16 cellular contexts compared by ENCODE assay signal in the genomic region with DNA sequence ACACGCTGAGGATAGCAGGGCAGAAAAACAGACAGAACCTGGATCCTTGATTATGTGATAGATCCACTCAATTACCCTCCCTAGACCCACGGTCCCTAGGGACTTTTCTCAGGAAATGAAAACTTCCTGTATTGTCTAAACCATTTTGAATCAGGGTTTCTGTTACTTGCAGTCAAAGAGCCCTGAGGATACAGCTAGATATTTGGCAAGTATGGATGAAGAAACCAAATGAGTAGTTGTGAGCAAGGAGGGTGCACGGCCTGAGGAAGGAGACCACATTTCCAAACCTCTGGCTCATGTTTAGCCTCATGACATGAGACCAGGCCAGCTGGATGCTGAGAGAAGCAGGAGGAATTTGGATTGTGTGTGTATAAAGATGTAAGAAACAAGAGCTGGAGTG.
DNase-seq lines count a peak whose midpoint lies in the region; ATAC-seq and TF ChIP-seq lines count a peak whose summit lies in the region.
"Had no signal": no experiment of that assay in that cellular context is flagged by ENCODE, and none has a peak within 500 bp of the region (broad histone marks: within the 10 kb centered on the region; RNA-seq: fewer than 3 reads in every experiment).

No MANE protein-coding gene starts in this region.

- H2BK5ac ChIP-seq in IMR-90 (ENCODE audit: low read depth, low read length, poor library complexity, severe bottlenecking) = peak overlapping the region; percentile 8
- no peak overlapping the region for H2BK5ac ChIP-seq in mesenchymal stem cell (ENCODE audit: low read depth, low read length, poor library complexity, severe bottlenecking)

- POLR2A ChIA-PET in IMR-90 (lab: Charles Lee; ENCODE audit: unreplicated experiment) = no interaction called here
- POLR2A ChIA-PET in MCF 10A (lab: Yijun Ruan, JAX) = interaction anchor here (0.9 to 2.0 kb wide), 7 partner anchors 8 to 63 kb away, joined by 3 to 7 read pairs (median 5); no protein-coding TSS in a partner anchor
- POLR2A ChIA-PET in activated CD4-positive, alpha-beta memory T cell treated with anti-CD3 and anti-CD28 coated beads for 36 hours (lab: Charles Lee) = no interaction called here

- BruUV-seq in IMR-90 (replicated peaks; lab: Mats Ljungman, UMichigan) (no TSS peak), MCF 10A (replicated peaks; lab: Mats Ljungman, UMichigan) (no TSS peak)

- H3K9me1 ChIP-seq in IMR-90 (ENCODE audit: insufficient read depth, low read length) = peaks cover 22% of the 10 kb centered on the region

- peak overlapping the region; percentile 81 for H2AK5ac ChIP-seq in IMR-90 (ENCODE audit: low read depth, low read length)
- H2AK5ac ChIP-seq in mesenchymal stem cell (ENCODE audit: low read length, severe bottlenecking) = no peak overlapping the region

- H4K91ac ChIP-seq in IMR-90 (ENCODE audit: insufficient read depth, low read depth, low read length) = peak overlapping the region; percentile 65; the same call in 1 of the 2 replicates
- H4K91ac ChIP-seq in mesenchymal stem cell (ENCODE audit: low read length) = no peak overlapping the region

- no peak overlapping the region for H3K4me2 ChIP-seq in IMR-90 (ENCODE audit: low read depth, low read length)
- no peak overlapping the region for H3K4me2 ChIP-seq in mesenchymal stem cell (ENCODE audit: low read length, poor library complexity, severe bottlenecking)

- no peak for ATAC-seq in IMR-90 (ENCODE audit: low read depth)
- no peak for ATAC-seq in GM21423 (IDR thresholded peaks at IDR 0.05; ENCODE audit: unreplicated experiment)
- ATAC-seq: activated T-helper 17 cell treated with anti-CD3 and anti-CD28 coated beads, Interleukin-2, amount 50 U/mL, for 72 hours had no signal

- H2BK15ac ChIP-seq in IMR-90 (ENCODE audit: low read depth, low read length) (peak overlapping the region; percentile 86; the same call in 2 of the 3 replicates), mesenchymal stem cell (ENCODE audit: low read depth, poor library complexity, severe bottlenecking) (no peak overlapping the region)

- no peak overlapping the region for H3K23ac ChIP-seq in IMR-90 (ENCODE audit: low read depth, low read length)
- H3K23ac ChIP-seq in mesenchymal stem cell (ENCODE audit: low read length in 2 of 2) = no peak overlapping the region

- H3K27ac ChIP-seq in ACC112 (ENCODE audit: low read depth, low read length) = peak overlapping the region; percentile 96
- no peak overlapping the region for H3K27ac ChIP-seq in IMR-90 (ENCODE audit: insufficient read depth, low read length)
- no peak overlapping the region for H3K27ac ChIP-seq in mesenchymal stem cell (ENCODE audit: low read length, poor library complexity, severe bottlenecking)
- no peak overlapping the region for H3K27ac ChIP-seq in ascending aorta
- H3K27ac ChIP-seq: dorsolateral prefrontal cortex had no signal

- H3K27me3 ChIP-seq in ACC112 (ENCODE audit: insufficient read depth, low read length) = no peaks in the 10 kb centered on the region
- no peaks in the 10 kb centered on the region for H3K27me3 ChIP-seq in IMR-90 (ENCODE audit: control insufficient read depth, insufficient read depth, low read length)
- H3K27me3 ChIP-seq in mesenchymal stem cell (ENCODE audit: control insufficient read depth in 1 of 2, insufficient read depth in 1 of 2, low read length in 2 of 2) = no peaks in the 10 kb centered on the region
- H3K27me3 ChIP-seq in ascending aorta = no peaks in the 10 kb centered on the region
- H3K27me3 ChIP-seq: dorsolateral prefrontal cortex had no signal

- H3K36me3 ChIP-seq in ACC112 (ENCODE audit: insufficient read depth, low read length) (no peaks in the 10 kb centered on the region), IMR-90 (ENCODE audit: control insufficient read depth, insufficient read depth, low read length) (no peaks in the 10 kb centered on the region), mesenchymal stem cell (ENCODE audit: control insufficient read depth in 1 of 2, insufficient read depth in 2 of 2, low read depth in 1 of 2, low read length in 2 of 2) (no peaks in the 10 kb centered on the region), ascending aorta (no peaks in the 10 kb centered on the region)

- no peak overlapping the region for H3K9ac ChIP-seq in IMR-90 (ENCODE audit: low read depth, low read length)
- peak overlapping the region; percentile 43 for H3K9ac ChIP-seq in mesenchymal stem cell (ENCODE audit: low read length)

- H4K5ac ChIP-seq in IMR-90 (ENCODE audit: low read depth, low read length) = no peak overlapping the region; the same call in 1 of the 2 replicates

- H3K18ac ChIP-seq in IMR-90 (ENCODE audit: low read depth, low read length) (peak overlapping the region; percentile 3; the same call in 1 of the 2 replicates), mesenchymal stem cell (ENCODE audit: low read depth in 1 of 2, low read length in 2 of 2) (no peak overlapping the region)

- WGBS in IMR-90 (ENCODE audit: extremely low coverage in 2 of 2, insufficient read length in 1 of 2), 2 experiments = 86% methylated on average over 1 of the region's 3 CpGs; no CpG with 5 or more reads in 1 of the 2 experiments
- WGBS in mesenchymal stem cell = 93% methylated on average over 2 of the region's 3 CpGs

- peaks cover 41% of the 10 kb centered on the region for H3K4me1 Mint-ChIP-seq in MCF 10A (ENCODE audit: insufficient read depth, unreplicated experiment)
- H3K4me1 Mint-ChIP-seq in activated CD4-positive, alpha-beta memory T cell treated with anti-CD3 and anti-CD28 coated beads for 36 hours (ENCODE audit: low read depth) = no peaks in the 10 kb centered on the region
- H3K4me1 Mint-ChIP-seq: activated T-helper 17 cell treated with anti-CD3 and anti-CD28 coated beads, Interleukin-2, amount 50 U/mL, for 72 hours had no signal

- dilution Hi-C loops in IMR-90 (cut with HindIII; ENCODE audit: low sequenced_read_pairs, unreplicated experiment) = no loop called here

- H3K14ac ChIP-seq in IMR-90 (replicated peaks; ENCODE audit: low read depth, low read length) (peak overlapping the region; percentile 79), mesenchymal stem cell (ENCODE audit: low read length in 2 of 2) (no peak overlapping the region)

- no peak overlapping the region for H3K4me3 Mint-ChIP-seq in MCF 10A (ENCODE audit: unreplicated experiment)
- H3K4me3 Mint-ChIP-seq in activated CD4-positive, alpha-beta memory T cell treated with anti-CD3 and anti-CD28 coated beads for 36 hours = no peak overlapping the region
- H3K4me3 Mint-ChIP-seq: activated T-helper 17 cell treated with anti-CD3 and anti-CD28 coated beads, Interleukin-2, amount 50 U/mL, for 72 hours had no signal

- no peaks in the 10 kb centered on the region for H3K9me3 Mint-ChIP-seq in MCF 10A (ENCODE audit: unreplicated experiment)
- H3K9me3 Mint-ChIP-seq in activated CD4-positive, alpha-beta memory T cell treated with anti-CD3 and anti-CD28 coated beads for 36 hours = no peaks in the 10 kb centered on the region
- H3K9me3 Mint-ChIP-seq: activated T-helper 17 cell treated with anti-CD3 and anti-CD28 coated beads, Interleukin-2, amount 50 U/mL, for 72 hours had no signal

- TF ChIP-seq RAD21 in IMR-90 (IDR thresholded peaks at IDR 0.05; ENCODE audit: low read length) = no peak

- H3K9me3 ChIP-seq in IMR-90 (ENCODE audit: control insufficient read depth, insufficient read depth, low read length) (no peaks in the 10 kb centered on the region), mesenchymal stem cell (ENCODE audit: control insufficient read depth, low read length) (no peaks in the 10 kb centered on the region), ascending aorta (no peaks in the 10 kb centered on the region)

- H2AFZ ChIP-seq in ACC112 (ENCODE audit: low read length, unreplicated experiment) (no peak overlapping the region), IMR-90 (replicated peaks; ENCODE audit: low read length, poor library complexity) (no peak overlapping the region), mesenchymal stem cell (ENCODE audit: low read depth, low read length) (no peak overlapping the region)

- no peaks in the 10 kb centered on the region for H3K36me3 Mint-ChIP-seq in MCF 10A (ENCODE audit: insufficient read depth, unreplicated experiment)
- no peaks in the 10 kb centered on the region for H3K36me3 Mint-ChIP-seq in activated CD4-positive, alpha-beta memory T cell treated with anti-CD3 and anti-CD28 coated beads for 36 hours

- H3K79me2 ChIP-seq in ACC112 (ENCODE audit: control insufficient read depth, insufficient read depth, low read length, unreplicated experiment) = no peaks in the 10 kb centered on the region

- H3K4me3 ChIP-seq in ACC112 (ENCODE audit: low read depth, low read length) = no peak overlapping the region
- H3K4me3 ChIP-seq in IMR-90 (ENCODE audit: insufficient read depth, low read depth, low read length) = no peak overlapping the region
- no peak overlapping the region for H3K4me3 ChIP-seq in mesenchymal stem cell (ENCODE audit: insufficient read depth in 1 of 2, low read depth in 1 of 2, low read length in 2 of 2)
- no peak overlapping the region for H3K4me3 ChIP-seq in ascending aorta
- H3K4me3 ChIP-seq: dorsolateral prefrontal cortex had no signal

- H4K20me1 ChIP-seq in IMR-90 (ENCODE audit: insufficient read depth, low read length) = no peaks in the 10 kb centered on the region

- TF ChIP-seq POLR2A in IMR-90 (IDR thresholded peaks at IDR 0.05; ENCODE audit: low read depth, low read length) = no peak

- intact Hi-C loops in IMR-90 (cut with micrococcal nuclease) (no loop called here), MCF 10A (cut with micrococcal nuclease) (no loop called here), ascending aorta (cut with DNase I) (no loop called here)
- intact Hi-C loops in activated CD4-positive, alpha-beta memory T cell treated with anti-CD3 and anti-CD28 coated beads for 36 hours (cut with micrococcal nuclease) = no loop called here

- H3K79me1 ChIP-seq in IMR-90 (ENCODE audit: low read depth in 1 of 2, low read length in 2 of 2) (no peaks in the 10 kb centered on the region), mesenchymal stem cell (replicated peaks; ENCODE audit: low read length, poor library complexity, severe bottlenecking) (no peaks in the 10 kb centered on the region)

- H2AK9ac ChIP-seq in IMR-90 (replicated peaks; ENCODE audit: low read depth, low read length, poor library complexity) = no peak overlapping the region

- peak overlapping the region; percentile 70 for H3K4ac ChIP-seq in IMR-90 (ENCODE audit: low read depth, low read length)
- no peak overlapping the region for H3K4ac ChIP-seq in mesenchymal stem cell (ENCODE audit: low read depth in 1 of 2, low read length in 2 of 2)

- in situ Hi-C loops in IMR-90 (cut with MboI; ENCODE audit: low sequenced_read_pairs) = no loop called here

- peak overlapping the region; percentile 41 to 73; a peak in 2 of 4 replicates for H4K8ac ChIP-seq in IMR-90 (ENCODE audit: low read depth in 2 of 2, low read length in 2 of 2)
- H4K8ac ChIP-seq in mesenchymal stem cell (ENCODE audit: low read length) = no peak overlapping the region

- peak overlapping the region; percentile 47 for H2BK20ac ChIP-seq in IMR-90 (ENCODE audit: low read depth, low read length)

- peak overlapping the region; percentile 88; the same call in 1 of the 2 replicates for H2BK120ac ChIP-seq in IMR-90 (ENCODE audit: low read depth, low read length)
- H2BK120ac ChIP-seq in mesenchymal stem cell (ENCODE audit: low read depth, low read length) = no peak overlapping the region

- CTCF ChIA-PET in IMR-90 (lab: Yijun Ruan, JAX) = no interaction called here
- CTCF ChIA-PET in MCF 10A (lab: Yijun Ruan, JAX) = interaction anchor here (0.5 to 1.0 kb wide), 4 partner anchors 22 to 1144 kb away, joined by 3 to 4 read pairs (median 4); no protein-coding TSS in a partner anchor
- CTCF ChIA-PET in activated CD4-positive, alpha-beta memory T cell treated with anti-CD3 and anti-CD28 coated beads for 36 hours (lab: Charles Lee) = interaction anchor here (1.6 kb wide), 1 partner anchor 180 kb away, joined by 3 read pairs; no protein-coding TSS in a partner anchor

- H3K4me1 ChIP-seq in ACC112 (ENCODE audit: control insufficient read depth, insufficient read depth, low read length, unreplicated experiment) (peaks cover 38% of the 10 kb centered on the region), IMR-90 (ENCODE audit: control insufficient read depth, insufficient read depth, low read length) (peaks cover 23% of the 10 kb centered on the region), mesenchymal stem cell (ENCODE audit: control insufficient read depth, insufficient read depth, low read depth, low read length) (peaks cover 30% of the 10 kb centered on the region), ascending aorta (no peaks in the 10 kb centered on the region)

- TF ChIP-seq CTCF in IMR-90 (conservative IDR thresholded peaks at IDR 0.05; ENCODE audit: low read depth, low read length) (no peak), MCF 10A (IDR thresholded peaks at IDR 0.05; ENCODE audit: unreplicated experiment) (no peak), ascending aorta (IDR thresholded peaks at IDR 0.05) (no peak)

- H2BK12ac ChIP-seq in mesenchymal stem cell (ENCODE audit: low read length in 2 of 2) = no peak overlapping the region

- no peaks in the 10 kb centered on the region for H3K27me3 Mint-ChIP-seq in MCF 10A (ENCODE audit: insufficient read depth, unreplicated experiment)
- no peaks in the 10 kb centered on the region for H3K27me3 Mint-ChIP-seq in activated CD4-positive, alpha-beta memory T cell treated with anti-CD3 and anti-CD28 coated beads for 36 hours
- H3K27me3 Mint-ChIP-seq: activated T-helper 17 cell treated with anti-CD3 and anti-CD28 coated beads, Interleukin-2, amount 50 U/mL, for 72 hours had no signal

- H3K27ac Mint-ChIP-seq in MCF 10A (ENCODE audit: low read depth, unreplicated experiment) = peak overlapping the region; percentile 95
- no peak overlapping the region for H3K27ac Mint-ChIP-seq in activated CD4-positive, alpha-beta memory T cell treated with anti-CD3 and anti-CD28 coated beads for 36 hours

- no peak overlapping the region for H3K56ac ChIP-seq in IMR-90 (ENCODE audit: extremely low read depth, insufficient read depth, low read length)

- DNase-seq in IMR-90 = peak; percentile 40
- peak; percentile 65 for DNase-seq in MCF 10A (ENCODE audit: unreplicated experiment)
- peak; percentile 42 for DNase-seq in mesenchymal stem cell
- DNase-seq in ascending aorta (ENCODE audit: low spot score in 2 of 2) = no peak
- DNase-seq in NCI-H2171 (lab: John Stamatoyannopoulos, UW) = no peak
- no peak for DNase-seq in activated CD4-positive, alpha-beta memory T cell treated with anti-CD3 and anti-CD28 coated beads for 36 hours
- DNase-seq: AML-193; DMS79 treated with DMSO at 0.1 percent for 48 hours; NCI-H1092 treated with DMSO at 0.1 percent for 48 hours; NCI-H524 treated with DMSO at 0.1 percent for 48 hours; occipital lobe; stimulated activated CD4-positive, alpha-beta T cell treated with anti-CD3 and anti-CD28 coated beads, Interleukin-12 subunit alpha, Interleukin-12 subunit beta, amount 100 ng/mL, for 4 hours had no signal

Comparison
In these comparisons a context has a peak if more than half of its experiments do, and no peak if none do; other contexts are left out.
1. DNase-seq: peak in IMR-90 (single experiment), MCF 10A (single experiment) and mesenchymal stem cell (single experiment); none in ascending aorta (0 of 2), NCI-H2171 (single experiment) and activated CD4-positive, alpha-beta memory T cell treated with anti-CD3 and anti-CD28 coated beads for 36 hours (single experiment).